ENCODE assay signal across 1 cellular context in the genomic region with DNA sequence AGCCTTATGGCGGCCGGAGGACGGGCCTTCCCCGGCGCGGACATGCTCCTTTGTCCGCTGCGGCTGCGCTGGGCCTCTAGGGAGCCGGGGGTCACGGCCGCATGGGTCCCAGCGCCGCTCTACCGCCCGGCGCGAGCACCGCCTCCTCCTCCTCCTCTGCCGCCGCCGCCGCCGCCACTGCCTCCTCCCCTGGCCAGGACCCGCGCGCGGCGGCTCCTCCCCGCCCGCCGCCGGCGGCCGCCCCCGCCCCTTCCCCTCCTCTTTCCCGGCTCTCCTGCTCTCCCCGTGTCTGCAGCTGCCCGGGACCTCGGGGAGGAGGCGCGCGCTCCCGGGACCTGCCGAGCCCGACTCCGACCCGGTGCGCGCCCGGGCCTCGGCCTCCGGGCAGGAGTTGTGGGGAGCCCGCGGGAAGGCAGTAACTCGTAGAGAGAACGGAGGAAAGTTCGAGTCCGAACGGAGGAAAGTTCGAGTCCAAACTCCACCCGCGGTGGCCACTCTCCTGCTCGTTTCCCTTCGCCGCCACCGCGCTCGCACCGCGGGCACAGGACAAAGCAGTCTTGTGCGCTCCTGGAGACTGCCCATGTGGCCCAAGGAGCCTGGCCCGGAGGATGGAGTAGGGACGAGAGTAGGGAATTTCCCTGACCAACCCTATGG.
TF ChIP-seq lines count a peak whose summit lies in the region.

A gene with protein sequence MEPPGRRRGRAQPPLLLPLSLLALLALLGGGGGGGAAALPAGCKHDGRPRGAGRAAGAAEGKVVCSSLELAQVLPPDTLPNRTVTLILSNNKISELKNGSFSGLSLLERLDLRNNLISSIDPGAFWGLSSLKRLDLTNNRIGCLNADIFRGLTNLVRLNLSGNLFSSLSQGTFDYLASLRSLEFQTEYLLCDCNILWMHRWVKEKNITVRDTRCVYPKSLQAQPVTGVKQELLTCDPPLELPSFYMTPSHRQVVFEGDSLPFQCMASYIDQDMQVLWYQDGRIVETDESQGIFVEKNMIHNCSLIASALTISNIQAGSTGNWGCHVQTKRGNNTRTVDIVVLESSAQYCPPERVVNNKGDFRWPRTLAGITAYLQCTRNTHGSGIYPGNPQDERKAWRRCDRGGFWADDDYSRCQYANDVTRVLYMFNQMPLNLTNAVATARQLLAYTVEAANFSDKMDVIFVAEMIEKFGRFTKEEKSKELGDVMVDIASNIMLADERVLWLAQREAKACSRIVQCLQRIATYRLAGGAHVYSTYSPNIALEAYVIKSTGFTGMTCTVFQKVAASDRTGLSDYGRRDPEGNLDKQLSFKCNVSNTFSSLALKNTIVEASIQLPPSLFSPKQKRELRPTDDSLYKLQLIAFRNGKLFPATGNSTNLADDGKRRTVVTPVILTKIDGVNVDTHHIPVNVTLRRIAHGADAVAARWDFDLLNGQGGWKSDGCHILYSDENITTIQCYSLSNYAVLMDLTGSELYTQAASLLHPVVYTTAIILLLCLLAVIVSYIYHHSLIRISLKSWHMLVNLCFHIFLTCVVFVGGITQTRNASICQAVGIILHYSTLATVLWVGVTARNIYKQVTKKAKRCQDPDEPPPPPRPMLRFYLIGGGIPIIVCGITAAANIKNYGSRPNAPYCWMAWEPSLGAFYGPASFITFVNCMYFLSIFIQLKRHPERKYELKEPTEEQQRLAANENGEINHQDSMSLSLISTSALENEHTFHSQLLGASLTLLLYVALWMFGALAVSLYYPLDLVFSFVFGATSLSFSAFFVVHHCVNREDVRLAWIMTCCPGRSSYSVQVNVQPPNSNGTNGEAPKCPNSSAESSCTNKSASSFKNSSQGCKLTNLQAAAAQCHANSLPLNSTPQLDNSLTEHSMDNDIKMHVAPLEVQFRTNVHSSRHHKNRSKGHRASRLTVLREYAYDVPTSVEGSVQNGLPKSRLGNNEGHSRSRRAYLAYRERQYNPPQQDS (N-terminal part only) (minus strand): TSS at position 179 of the 654 bp plus-strand sequence. CDS start 282 bp downstream, outside the sequence.

TF ChIP-seq in HepG2, 621 proteins besides CTCF, POLR2A, EP300 and RAD21 (continued from another document and continues in another):
- TF ChIP-seq, protein P1, sequence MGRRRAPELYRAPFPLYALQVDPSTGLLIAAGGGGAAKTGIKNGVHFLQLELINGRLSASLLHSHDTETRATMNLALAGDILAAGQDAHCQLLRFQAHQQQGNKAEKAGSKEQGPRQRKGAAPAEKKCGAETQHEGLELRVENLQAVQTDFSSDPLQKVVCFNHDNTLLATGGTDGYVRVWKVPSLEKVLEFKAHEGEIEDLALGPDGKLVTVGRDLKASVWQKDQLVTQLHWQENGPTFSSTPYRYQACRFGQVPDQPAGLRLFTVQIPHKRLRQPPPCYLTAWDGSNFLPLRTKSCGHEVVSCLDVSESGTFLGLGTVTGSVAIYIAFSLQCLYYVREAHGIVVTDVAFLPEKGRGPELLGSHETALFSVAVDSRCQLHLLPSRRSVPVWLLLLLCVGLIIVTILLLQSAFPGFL (CRISPR knock-in tag; IDR thresholded peaks at IDR 0.05): no peak
- TF ChIP-seq, protein P2, sequence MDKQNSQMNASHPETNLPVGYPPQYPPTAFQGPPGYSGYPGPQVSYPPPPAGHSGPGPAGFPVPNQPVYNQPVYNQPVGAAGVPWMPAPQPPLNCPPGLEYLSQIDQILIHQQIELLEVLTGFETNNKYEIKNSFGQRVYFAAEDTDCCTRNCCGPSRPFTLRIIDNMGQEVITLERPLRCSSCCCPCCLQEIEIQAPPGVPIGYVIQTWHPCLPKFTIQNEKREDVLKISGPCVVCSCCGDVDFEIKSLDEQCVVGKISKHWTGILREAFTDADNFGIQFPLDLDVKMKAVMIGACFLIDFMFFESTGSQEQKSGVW (CRISPR knock-in tag; IDR thresholded peaks at IDR 0.05; ENCODE audit: borderline replicate concordance): no peak
- TF ChIP-seq, protein P3, sequence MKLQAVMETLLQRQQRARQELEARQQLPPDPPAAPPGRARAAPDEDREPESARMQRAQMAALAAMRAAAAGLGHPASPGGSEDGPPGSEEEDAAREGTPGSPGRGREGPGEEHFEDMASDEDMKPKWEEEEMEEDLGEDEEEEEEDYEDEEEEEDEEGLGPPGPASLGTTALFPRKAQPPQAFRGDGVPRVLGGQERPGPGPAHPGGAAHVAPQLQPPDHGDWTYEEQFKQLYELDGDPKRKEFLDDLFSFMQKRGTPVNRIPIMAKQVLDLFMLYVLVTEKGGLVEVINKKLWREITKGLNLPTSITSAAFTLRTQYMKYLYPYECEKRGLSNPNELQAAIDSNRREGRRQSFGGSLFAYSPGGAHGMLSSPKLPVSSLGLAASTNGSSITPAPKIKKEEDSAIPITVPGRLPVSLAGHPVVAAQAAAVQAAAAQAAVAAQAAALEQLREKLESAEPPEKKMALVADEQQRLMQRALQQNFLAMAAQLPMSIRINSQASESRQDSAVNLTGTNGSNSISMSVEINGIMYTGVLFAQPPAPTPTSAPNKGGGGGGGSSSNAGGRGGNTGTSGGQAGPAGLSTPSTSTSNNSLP (IDR thresholded peaks at IDR 0.05; ENCODE audit: low read depth, low read length): no peak
- no peak for TF ChIP-seq RCOR2 (CRISPR knock-in tag; IDR thresholded peaks at IDR 0.05)
- no peak for TF ChIP-seq ATF1 (CRISPR knock-in tag; IDR thresholded peaks at IDR 0.05)
- TF ChIP-seq ZFP82 (CRISPR knock-in tag; IDR thresholded peaks at IDR 0.05; ENCODE audit: borderline replicate concordance): no peak
- no peak for TF ChIP-seq ZNF577 (CRISPR knock-in tag; IDR thresholded peaks at IDR 0.05; ENCODE audit: borderline replicate concordance, low read depth)
- no peak for TF ChIP-seq ZNF335 (CRISPR knock-in tag; IDR thresholded peaks at IDR 0.05)
- no peak for TF ChIP-seq FOXP1 (IDR thresholded peaks at IDR 0.05)
- TF ChIP-seq FOXP1 (CRISPR knock-in tag; IDR thresholded peaks at IDR 0.05): no peak
- no peak for TF ChIP-seq ZNF431 (CRISPR knock-in tag; IDR thresholded peaks at IDR 0.05; ENCODE audit: borderline replicate concordance, low read depth)
- TF ChIP-seq, protein P4, sequence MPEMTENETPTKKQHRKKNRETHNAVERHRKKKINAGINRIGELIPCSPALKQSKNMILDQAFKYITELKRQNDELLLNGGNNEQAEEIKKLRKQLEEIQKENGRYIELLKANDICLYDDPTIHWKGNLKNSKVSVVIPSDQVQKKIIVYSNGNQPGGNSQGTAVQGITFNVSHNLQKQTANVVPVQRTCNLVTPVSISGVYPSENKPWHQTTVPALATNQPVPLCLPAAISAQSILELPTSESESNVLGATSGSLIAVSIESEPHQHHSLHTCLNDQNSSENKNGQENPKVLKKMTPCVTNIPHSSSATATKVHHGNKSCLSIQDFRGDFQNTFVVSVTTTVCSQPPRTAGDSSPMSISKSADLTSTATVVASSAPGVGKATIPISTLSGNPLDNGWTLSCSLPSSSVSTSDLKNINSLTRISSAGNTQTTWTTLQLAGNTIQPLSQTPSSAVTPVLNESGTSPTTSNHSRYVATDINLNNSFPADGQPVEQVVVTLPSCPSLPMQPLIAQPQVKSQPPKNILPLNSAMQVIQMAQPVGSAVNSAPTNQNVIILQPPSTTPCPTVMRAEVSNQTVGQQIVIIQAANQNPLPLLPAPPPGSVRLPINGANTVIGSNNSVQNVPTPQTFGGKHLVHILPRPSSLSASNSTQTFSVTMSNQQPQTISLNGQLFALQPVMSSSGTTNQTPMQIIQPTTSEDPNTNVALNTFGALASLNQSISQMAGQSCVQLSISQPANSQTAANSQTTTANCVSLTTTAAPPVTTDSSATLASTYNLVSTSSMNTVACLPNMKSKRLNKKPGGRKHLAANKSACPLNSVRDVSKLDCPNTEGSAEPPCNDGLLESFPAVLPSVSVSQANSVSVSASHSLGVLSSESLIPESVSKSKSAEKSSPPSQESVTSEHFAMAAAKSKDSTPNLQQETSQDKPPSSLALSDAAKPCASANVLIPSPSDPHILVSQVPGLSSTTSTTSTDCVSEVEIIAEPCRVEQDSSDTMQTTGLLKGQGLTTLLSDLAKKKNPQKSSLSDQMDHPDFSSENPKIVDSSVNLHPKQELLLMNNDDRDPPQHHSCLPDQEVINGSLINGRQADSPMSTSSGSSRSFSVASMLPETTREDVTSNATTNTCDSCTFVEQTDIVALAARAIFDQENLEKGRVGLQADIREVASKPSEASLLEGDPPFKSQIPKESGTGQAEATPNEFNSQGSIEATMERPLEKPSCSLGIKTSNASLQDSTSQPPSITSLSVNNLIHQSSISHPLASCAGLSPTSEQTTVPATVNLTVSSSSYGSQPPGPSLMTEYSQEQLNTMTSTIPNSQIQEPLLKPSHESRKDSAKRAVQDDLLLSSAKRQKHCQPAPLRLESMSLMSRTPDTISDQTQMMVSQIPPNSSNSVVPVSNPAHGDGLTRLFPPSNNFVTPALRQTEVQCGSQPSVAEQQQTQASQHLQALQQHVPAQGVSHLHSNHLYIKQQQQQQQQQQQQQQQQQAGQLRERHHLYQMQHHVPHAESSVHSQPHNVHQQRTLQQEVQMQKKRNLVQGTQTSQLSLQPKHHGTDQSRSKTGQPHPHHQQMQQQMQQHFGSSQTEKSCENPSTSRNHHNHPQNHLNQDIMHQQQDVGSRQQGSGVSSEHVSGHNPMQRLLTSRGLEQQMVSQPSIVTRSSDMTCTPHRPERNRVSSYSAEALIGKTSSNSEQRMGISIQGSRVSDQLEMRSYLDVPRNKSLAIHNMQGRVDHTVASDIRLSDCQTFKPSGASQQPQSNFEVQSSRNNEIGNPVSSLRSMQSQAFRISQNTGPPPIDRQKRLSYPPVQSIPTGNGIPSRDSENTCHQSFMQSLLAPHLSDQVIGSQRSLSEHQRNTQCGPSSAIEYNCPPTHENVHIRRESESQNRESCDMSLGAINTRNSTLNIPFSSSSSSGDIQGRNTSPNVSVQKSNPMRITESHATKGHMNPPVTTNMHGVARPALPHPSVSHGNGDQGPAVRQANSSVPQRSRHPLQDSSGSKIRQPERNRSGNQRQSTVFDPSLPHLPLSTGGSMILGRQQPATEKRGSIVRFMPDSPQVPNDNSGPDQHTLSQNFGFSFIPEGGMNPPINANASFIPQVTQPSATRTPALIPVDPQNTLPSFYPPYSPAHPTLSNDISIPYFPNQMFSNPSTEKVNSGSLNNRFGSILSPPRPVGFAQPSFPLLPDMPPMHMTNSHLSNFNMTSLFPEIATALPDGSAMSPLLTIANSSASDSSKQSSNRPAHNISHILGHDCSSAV (CRISPR knock-in tag; IDR thresholded peaks at IDR 0.05; ENCODE audit: borderline replicate concordance): no peak
- no peak for TF ChIP-seq ZKSCAN1 (IDR thresholded peaks at IDR 0.05; ENCODE audit: low read length)
- no peak for TF ChIP-seq SOX5 (CRISPR knock-in tag; IDR thresholded peaks at IDR 0.05; ENCODE audit: borderline replicate concordance)
- TF ChIP-seq RBM22 (optimal IDR thresholded peaks at IDR 0.05; ENCODE audit: low read length): no peak
- TF ChIP-seq, protein P5, sequence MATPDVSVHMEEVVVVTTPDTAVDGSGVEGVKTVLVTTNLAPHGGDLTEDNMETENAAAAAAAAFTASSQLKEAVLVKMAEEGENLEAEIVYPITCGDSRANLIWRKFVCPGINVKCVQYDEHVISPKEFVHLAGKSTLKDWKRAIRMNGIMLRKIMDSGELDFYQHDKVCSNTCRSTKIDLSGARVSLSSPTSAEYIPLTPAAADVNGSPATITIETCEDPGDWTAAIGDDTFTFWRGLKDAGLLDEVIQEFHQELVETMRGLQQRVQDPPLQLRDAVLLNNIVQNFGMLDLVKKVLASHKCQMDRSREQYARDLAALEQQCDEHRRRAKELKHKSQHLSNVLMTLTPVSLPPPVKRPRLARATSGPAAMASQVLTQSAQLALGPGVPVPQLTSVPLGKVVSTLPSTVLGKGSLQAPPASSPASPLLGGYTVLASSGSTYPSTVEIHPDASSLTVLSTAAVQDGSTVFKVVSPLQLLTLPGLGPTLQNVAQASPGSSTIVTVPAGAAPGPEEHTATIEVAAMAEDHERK (CRISPR knock-in tag; IDR thresholded peaks at IDR 0.05; ENCODE audit: low read depth): no peak
- no peak for TF ChIP-seq ZNF781 (CRISPR knock-in tag; IDR thresholded peaks at IDR 0.05; ENCODE audit: borderline replicate concordance, not compliant biosample characterization)
- no peak for TF ChIP-seq ZNF780A (CRISPR knock-in tag; IDR thresholded peaks at IDR 0.05)
- no peak for TF ChIP-seq ZIK1 (CRISPR knock-in tag; IDR thresholded peaks at IDR 0.05; ENCODE audit: borderline replicate concordance, low read depth)
- TF ChIP-seq, protein P6, sequence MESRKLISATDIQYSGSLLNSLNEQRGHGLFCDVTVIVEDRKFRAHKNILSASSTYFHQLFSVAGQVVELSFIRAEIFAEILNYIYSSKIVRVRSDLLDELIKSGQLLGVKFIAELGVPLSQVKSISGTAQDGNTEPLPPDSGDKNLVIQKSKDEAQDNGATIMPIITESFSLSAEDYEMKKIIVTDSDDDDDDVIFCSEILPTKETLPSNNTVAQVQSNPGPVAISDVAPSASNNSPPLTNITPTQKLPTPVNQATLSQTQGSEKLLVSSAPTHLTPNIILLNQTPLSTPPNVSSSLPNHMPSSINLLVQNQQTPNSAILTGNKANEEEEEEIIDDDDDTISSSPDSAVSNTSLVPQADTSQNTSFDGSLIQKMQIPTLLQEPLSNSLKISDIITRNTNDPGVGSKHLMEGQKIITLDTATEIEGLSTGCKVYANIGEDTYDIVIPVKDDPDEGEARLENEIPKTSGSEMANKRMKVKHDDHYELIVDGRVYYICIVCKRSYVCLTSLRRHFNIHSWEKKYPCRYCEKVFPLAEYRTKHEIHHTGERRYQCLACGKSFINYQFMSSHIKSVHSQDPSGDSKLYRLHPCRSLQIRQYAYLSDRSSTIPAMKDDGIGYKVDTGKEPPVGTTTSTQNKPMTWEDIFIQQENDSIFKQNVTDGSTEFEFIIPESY (CRISPR knock-in tag; IDR thresholded peaks at IDR 0.05): no peak
- no peak for TF ChIP-seq ZFP41 (CRISPR knock-in tag; IDR thresholded peaks at IDR 0.05; ENCODE audit: borderline replicate concordance)
- peak; percentile 84 for TF ChIP-seq ZFY (CRISPR knock-in tag; IDR thresholded peaks at IDR 0.05)
- no peak for TF ChIP-seq ZNF550 (CRISPR knock-in tag; IDR thresholded peaks at IDR 0.05; ENCODE audit: borderline replicate concordance)
- no peak for TF ChIP-seq SETDB1 (CRISPR knock-in tag; IDR thresholded peaks at IDR 0.05; ENCODE audit: borderline replicate concordance)
- no peak for TF ChIP-seq ZFYVE20 (CRISPR knock-in tag; IDR thresholded peaks at IDR 0.05; ENCODE audit: borderline replicate concordance, low read depth)
- TF ChIP-seq, protein P7, sequence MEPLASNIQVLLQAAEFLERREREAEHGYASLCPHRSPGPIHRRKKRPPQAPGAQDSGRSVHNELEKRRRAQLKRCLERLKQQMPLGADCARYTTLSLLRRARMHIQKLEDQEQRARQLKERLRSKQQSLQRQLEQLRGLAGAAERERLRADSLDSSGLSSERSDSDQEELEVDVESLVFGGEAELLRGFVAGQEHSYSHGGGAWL (CRISPR knock-in tag; IDR thresholded peaks at IDR 0.05): 0 out of 2 replicates have a peak, but pooled peaks have one; percentile 40
- no peak for TF ChIP-seq CENPT (CRISPR knock-in tag; IDR thresholded peaks at IDR 0.05; ENCODE audit: low read depth)
- no peak for TF ChIP-seq KDM1A (CRISPR knock-in tag; IDR thresholded peaks at IDR 0.05)
- TF ChIP-seq, protein P8, sequence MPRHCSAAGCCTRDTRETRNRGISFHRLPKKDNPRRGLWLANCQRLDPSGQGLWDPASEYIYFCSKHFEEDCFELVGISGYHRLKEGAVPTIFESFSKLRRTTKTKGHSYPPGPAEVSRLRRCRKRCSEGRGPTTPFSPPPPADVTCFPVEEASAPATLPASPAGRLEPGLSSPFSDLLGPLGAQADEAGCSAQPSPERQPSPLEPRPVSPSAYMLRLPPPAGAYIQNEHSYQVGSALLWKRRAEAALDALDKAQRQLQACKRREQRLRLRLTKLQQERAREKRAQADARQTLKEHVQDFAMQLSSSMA (CRISPR knock-in tag; IDR thresholded peaks at IDR 0.05): no peak
